ENCODE assay signal across 2 cellular contexts in genomic region chr19:4081441-4082129, GRCh38.
TF ChIP-seq lines count a peak whose summit lies in the region.

No MANE protein-coding gene starts in this region.

TF ChIP-seq in SK-N-SH treated with all-trans-retinoic acid at 6 μM for 48 hours, 23 proteins besides CTCF, POLR2A, EP300 and RAD21 (continued from another document):
- no peak for TF ChIP-seq POU6F1 (CRISPR knock-in tag; IDR thresholded peaks at IDR 0.05; ENCODE audit: borderline replicate concordance, low read depth)

TF ChIP-seq in K562, 482 proteins besides CTCF, POLR2A, EP300 and RAD21 (continued from another document):
- TF ChIP-seq, protein P1, sequence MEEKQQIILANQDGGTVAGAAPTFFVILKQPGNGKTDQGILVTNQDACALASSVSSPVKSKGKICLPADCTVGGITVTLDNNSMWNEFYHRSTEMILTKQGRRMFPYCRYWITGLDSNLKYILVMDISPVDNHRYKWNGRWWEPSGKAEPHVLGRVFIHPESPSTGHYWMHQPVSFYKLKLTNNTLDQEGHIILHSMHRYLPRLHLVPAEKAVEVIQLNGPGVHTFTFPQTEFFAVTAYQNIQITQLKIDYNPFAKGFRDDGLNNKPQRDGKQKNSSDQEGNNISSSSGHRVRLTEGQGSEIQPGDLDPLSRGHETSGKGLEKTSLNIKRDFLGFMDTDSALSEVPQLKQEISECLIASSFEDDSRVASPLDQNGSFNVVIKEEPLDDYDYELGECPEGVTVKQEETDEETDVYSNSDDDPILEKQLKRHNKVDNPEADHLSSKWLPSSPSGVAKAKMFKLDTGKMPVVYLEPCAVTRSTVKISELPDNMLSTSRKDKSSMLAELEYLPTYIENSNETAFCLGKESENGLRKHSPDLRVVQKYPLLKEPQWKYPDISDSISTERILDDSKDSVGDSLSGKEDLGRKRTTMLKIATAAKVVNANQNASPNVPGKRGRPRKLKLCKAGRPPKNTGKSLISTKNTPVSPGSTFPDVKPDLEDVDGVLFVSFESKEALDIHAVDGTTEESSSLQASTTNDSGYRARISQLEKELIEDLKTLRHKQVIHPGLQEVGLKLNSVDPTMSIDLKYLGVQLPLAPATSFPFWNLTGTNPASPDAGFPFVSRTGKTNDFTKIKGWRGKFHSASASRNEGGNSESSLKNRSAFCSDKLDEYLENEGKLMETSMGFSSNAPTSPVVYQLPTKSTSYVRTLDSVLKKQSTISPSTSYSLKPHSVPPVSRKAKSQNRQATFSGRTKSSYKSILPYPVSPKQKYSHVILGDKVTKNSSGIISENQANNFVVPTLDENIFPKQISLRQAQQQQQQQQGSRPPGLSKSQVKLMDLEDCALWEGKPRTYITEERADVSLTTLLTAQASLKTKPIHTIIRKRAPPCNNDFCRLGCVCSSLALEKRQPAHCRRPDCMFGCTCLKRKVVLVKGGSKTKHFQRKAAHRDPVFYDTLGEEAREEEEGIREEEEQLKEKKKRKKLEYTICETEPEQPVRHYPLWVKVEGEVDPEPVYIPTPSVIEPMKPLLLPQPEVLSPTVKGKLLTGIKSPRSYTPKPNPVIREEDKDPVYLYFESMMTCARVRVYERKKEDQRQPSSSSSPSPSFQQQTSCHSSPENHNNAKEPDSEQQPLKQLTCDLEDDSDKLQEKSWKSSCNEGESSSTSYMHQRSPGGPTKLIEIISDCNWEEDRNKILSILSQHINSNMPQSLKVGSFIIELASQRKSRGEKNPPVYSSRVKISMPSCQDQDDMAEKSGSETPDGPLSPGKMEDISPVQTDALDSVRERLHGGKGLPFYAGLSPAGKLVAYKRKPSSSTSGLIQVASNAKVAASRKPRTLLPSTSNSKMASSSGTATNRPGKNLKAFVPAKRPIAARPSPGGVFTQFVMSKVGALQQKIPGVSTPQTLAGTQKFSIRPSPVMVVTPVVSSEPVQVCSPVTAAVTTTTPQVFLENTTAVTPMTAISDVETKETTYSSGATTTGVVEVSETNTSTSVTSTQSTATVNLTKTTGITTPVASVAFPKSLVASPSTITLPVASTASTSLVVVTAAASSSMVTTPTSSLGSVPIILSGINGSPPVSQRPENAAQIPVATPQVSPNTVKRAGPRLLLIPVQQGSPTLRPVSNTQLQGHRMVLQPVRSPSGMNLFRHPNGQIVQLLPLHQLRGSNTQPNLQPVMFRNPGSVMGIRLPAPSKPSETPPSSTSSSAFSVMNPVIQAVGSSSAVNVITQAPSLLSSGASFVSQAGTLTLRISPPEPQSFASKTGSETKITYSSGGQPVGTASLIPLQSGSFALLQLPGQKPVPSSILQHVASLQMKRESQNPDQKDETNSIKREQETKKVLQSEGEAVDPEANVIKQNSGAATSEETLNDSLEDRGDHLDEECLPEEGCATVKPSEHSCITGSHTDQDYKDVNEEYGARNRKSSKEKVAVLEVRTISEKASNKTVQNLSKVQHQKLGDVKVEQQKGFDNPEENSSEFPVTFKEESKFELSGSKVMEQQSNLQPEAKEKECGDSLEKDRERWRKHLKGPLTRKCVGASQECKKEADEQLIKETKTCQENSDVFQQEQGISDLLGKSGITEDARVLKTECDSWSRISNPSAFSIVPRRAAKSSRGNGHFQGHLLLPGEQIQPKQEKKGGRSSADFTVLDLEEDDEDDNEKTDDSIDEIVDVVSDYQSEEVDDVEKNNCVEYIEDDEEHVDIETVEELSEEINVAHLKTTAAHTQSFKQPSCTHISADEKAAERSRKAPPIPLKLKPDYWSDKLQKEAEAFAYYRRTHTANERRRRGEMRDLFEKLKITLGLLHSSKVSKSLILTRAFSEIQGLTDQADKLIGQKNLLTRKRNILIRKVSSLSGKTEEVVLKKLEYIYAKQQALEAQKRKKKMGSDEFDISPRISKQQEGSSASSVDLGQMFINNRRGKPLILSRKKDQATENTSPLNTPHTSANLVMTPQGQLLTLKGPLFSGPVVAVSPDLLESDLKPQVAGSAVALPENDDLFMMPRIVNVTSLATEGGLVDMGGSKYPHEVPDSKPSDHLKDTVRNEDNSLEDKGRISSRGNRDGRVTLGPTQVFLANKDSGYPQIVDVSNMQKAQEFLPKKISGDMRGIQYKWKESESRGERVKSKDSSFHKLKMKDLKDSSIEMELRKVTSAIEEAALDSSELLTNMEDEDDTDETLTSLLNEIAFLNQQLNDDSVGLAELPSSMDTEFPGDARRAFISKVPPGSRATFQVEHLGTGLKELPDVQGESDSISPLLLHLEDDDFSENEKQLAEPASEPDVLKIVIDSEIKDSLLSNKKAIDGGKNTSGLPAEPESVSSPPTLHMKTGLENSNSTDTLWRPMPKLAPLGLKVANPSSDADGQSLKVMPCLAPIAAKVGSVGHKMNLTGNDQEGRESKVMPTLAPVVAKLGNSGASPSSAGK (IDR thresholded peaks at IDR 0.05): no peak
- TF ChIP-seq SUPT5H (IDR thresholded peaks at IDR 0.05): 0 out of 2 replicates have a peak, but pooled peaks have one; percentile 17
- no peak for TF ChIP-seq TOE1 (IDR thresholded peaks at IDR 0.05; ENCODE audit: borderline replicate concordance)
- no peak for TF ChIP-seq TOE1 (CRISPR knock-in tag; IDR thresholded peaks at IDR 0.05; ENCODE audit: borderline replicate concordance, low read depth)
- TF ChIP-seq SMARCE1 (IDR thresholded peaks at IDR 0.05): peak; percentile 73; the same call in 1 of the 2 replicates
- TF ChIP-seq, protein P2, sequence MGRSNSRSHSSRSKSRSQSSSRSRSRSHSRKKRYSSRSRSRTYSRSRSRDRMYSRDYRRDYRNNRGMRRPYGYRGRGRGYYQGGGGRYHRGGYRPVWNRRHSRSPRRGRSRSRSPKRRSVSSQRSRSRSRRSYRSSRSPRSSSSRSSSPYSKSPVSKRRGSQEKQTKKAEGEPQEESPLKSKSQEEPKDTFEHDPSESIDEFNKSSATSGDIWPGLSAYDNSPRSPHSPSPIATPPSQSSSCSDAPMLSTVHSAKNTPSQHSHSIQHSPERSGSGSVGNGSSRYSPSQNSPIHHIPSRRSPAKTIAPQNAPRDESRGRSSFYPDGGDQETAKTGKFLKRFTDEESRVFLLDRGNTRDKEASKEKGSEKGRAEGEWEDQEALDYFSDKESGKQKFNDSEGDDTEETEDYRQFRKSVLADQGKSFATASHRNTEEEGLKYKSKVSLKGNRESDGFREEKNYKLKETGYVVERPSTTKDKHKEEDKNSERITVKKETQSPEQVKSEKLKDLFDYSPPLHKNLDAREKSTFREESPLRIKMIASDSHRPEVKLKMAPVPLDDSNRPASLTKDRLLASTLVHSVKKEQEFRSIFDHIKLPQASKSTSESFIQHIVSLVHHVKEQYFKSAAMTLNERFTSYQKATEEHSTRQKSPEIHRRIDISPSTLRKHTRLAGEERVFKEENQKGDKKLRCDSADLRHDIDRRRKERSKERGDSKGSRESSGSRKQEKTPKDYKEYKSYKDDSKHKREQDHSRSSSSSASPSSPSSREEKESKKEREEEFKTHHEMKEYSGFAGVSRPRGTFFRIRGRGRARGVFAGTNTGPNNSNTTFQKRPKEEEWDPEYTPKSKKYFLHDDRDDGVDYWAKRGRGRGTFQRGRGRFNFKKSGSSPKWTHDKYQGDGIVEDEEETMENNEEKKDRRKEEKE (IDR thresholded peaks at IDR 0.05; ENCODE audit: borderline replicate concordance in 1 of 2, control insufficient read depth in 1 of 2, low read depth in 2 of 2, low read length in 1 of 2): 0 out of 4 replicates have a peak, but pooled peaks of 1 of the 2 experiments have one; percentile 41
- peak; percentile 63; the same call in 1 of the 2 replicates for TF ChIP-seq OTX1 (CRISPR knock-in tag; IDR thresholded peaks at IDR 0.05)
- TF ChIP-seq DPF2 (IDR thresholded peaks at IDR 0.05): peak; percentile 73
- TF ChIP-seq PKNOX1 (IDR thresholded peaks at IDR 0.05): peak; percentile 88
- TF ChIP-seq POLR2B (IDR thresholded peaks at IDR 0.05; ENCODE audit: low read depth, partially characterized antibody): peak; percentile 22
- TF ChIP-seq ZNF263 (CRISPR knock-in tag; IDR thresholded peaks at IDR 0.05; ENCODE audit: borderline replicate concordance): peak; percentile 98
- 0 out of 4 replicates have a peak, but pooled peaks of 1 of the 2 experiments have one; percentile 25 for TF ChIP-seq FOXK2 (conservative IDR thresholded peaks at IDR 0.05 in 1 of 2, IDR thresholded peaks at IDR 0.05 in 1 of 2; ENCODE audit: low read depth in 2 of 2)
- TF ChIP-seq HDGF (IDR thresholded peaks at IDR 0.05): 0 out of 2 replicates have a peak, but pooled peaks have one; percentile 66
TF ChIP-seq in K562: peak in this region for 41.
